Comparison of ENCODE assay signal across 1 cellular context in genomic region chr6:128508588-128509296, GRCh38.
TF ChIP-seq lines count a peak whose summit lies in the region.

No MANE protein-coding gene starts in this region.

TF ChIP-seq in HepG2, 621 proteins besides CTCF, POLR2A, EP300 and RAD21 (continued from another document and continues in another):
- TF ChIP-seq ZNF576 (CRISPR knock-in tag; IDR thresholded peaks at IDR 0.05) (no peak), HNF4A (CRISPR knock-in tag; IDR thresholded peaks at IDR 0.05) (no peak), UBTF (CRISPR knock-in tag; IDR thresholded peaks at IDR 0.05) (no peak), ZNF20 (CRISPR knock-in tag; IDR thresholded peaks at IDR 0.05) (no peak), NR2C2 (CRISPR knock-in tag; IDR thresholded peaks at IDR 0.05; ENCODE audit: borderline replicate concordance) (peak; percentile 37; the same call in 1 of the 2 replicates), MBNL3 (CRISPR knock-in tag; conservative IDR thresholded peaks at IDR 0.05) (no peak), ZNF362 (CRISPR knock-in tag; IDR thresholded peaks at IDR 0.05; ENCODE audit: borderline replicate concordance) (peak; percentile 70; the same call in 1 of the 2 replicates), FOSL1 (CRISPR knock-in tag; IDR thresholded peaks at IDR 0.05; ENCODE audit: borderline replicate concordance) (peak; percentile 79), ZNF136 (CRISPR knock-in tag; IDR thresholded peaks at IDR 0.05; ENCODE audit: low read depth) (no peak), MED1 (CRISPR knock-in tag; IDR thresholded peaks at IDR 0.05) (no peak), SNAPC2 (CRISPR knock-in tag; IDR thresholded peaks at IDR 0.05) (0 out of 2 replicates have a peak, but pooled peaks have one; percentile 22), CENPBD1 (CRISPR knock-in tag; IDR thresholded peaks at IDR 0.05; ENCODE audit: borderline replicate concordance, low read depth) (no peak), ZBTB39 (CRISPR knock-in tag; IDR thresholded peaks at IDR 0.05) (no peak), ZNF605 (CRISPR knock-in tag; IDR thresholded peaks at IDR 0.05) (no peak), ATF1 (CRISPR knock-in tag; IDR thresholded peaks at IDR 0.05) (no peak), ZUFSP (CRISPR knock-in tag; IDR thresholded peaks at IDR 0.05; ENCODE audit: borderline replicate concordance) (no peak), ERF (CRISPR knock-in tag; IDR thresholded peaks at IDR 0.05) (peak; percentile 22; the same call in 1 of the 2 replicates), KMT2B (CRISPR knock-in tag; IDR thresholded peaks at IDR 0.05) (peak; percentile 33; the same call in 1 of the 2 replicates), DMAP1 (CRISPR knock-in tag; IDR thresholded peaks at IDR 0.05) (peak; percentile 45; the same call in 1 of the 2 replicates), TEF (CRISPR knock-in tag; IDR thresholded peaks at IDR 0.05) (no peak), ATF2 (CRISPR knock-in tag; IDR thresholded peaks at IDR 0.05) (0 out of 2 replicates have a peak, but pooled peaks have one; percentile 16), MLX (CRISPR knock-in tag; IDR thresholded peaks at IDR 0.05) (no peak), ZBTB10 (CRISPR knock-in tag; IDR thresholded peaks at IDR 0.05; ENCODE audit: borderline replicate concordance) (no peak), ZNF510 (CRISPR knock-in tag; IDR thresholded peaks at IDR 0.05; ENCODE audit: low read depth) (no peak), ETV6 (CRISPR knock-in tag; conservative IDR thresholded peaks at IDR 0.05) (no peak), ZBTB25 (CRISPR knock-in tag; IDR thresholded peaks at IDR 0.05) (no peak), XBP1 (CRISPR knock-in tag; IDR thresholded peaks at IDR 0.05) (no peak), HOXA3 (CRISPR knock-in tag; IDR thresholded peaks at IDR 0.05) (peak; percentile 72), SAP130 (CRISPR knock-in tag; IDR thresholded peaks at IDR 0.05; ENCODE audit: low read depth) (peak; percentile 80), DMTF1 (CRISPR knock-in tag; IDR thresholded peaks at IDR 0.05) (no peak), CREM (IDR thresholded peaks at IDR 0.05) (peak; percentile 31; the same call in 1 of the 2 replicates), CREM (CRISPR knock-in tag; IDR thresholded peaks at IDR 0.05) (no peak), MEF2D (CRISPR knock-in tag; IDR thresholded peaks at IDR 0.05) (0 out of 2 replicates have a peak, but pooled peaks have one; percentile 27), SP2 (CRISPR knock-in tag; IDR thresholded peaks at IDR 0.05) (no peak), RBM22 (optimal IDR thresholded peaks at IDR 0.05; ENCODE audit: low read length) (peak; percentile 48), ADNP (CRISPR knock-in tag; IDR thresholded peaks at IDR 0.05) (0 out of 2 replicates have a peak, but pooled peaks have one; percentile 33), BATF2 (CRISPR knock-in tag; IDR thresholded peaks at IDR 0.05) (no peak), HIC2 (CRISPR knock-in tag; IDR thresholded peaks at IDR 0.05; ENCODE audit: low read depth) (no peak), KAT7 (CRISPR knock-in tag; IDR thresholded peaks at IDR 0.05; ENCODE audit: borderline replicate concordance) (peak; percentile 61; the same call in 1 of the 2 replicates), ZNF563 (CRISPR knock-in tag; IDR thresholded peaks at IDR 0.05) (no peak), ZNF792 (CRISPR knock-in tag; IDR thresholded peaks at IDR 0.05) (no peak)
